1 cellular context compared by ENCODE assay signal in genomic region chr7:3003936-3004335, GRCh38.
TF ChIP-seq lines count a peak whose summit lies in the region.

No MANE protein-coding gene starts in this region.

TF ChIP-seq in H1, 55 proteins besides CTCF, POLR2A, EP300 and RAD21:
- TF ChIP-seq GTF2F1 (IDR thresholded peaks at IDR 0.05; ENCODE audit: borderline replicate concordance, low read depth, low read length) (no peak), ATF3 (IDR thresholded peaks at IDR 0.05; ENCODE audit: insufficient read depth, low read depth, low read length) (no peak), YY1 (IDR thresholded peaks at IDR 0.05; ENCODE audit: low read depth, low read length) (no peak), POU5F1 (IDR thresholded peaks at IDR 0.05; ENCODE audit: low read depth, low read length) (no peak), TCF12 (IDR thresholded peaks at IDR 0.05; ENCODE audit: low read depth, low read length) (no peak), TAF1 (IDR thresholded peaks at IDR 0.05; ENCODE audit: low read depth, low read length) (no peak), RBBP5 (IDR thresholded peaks at IDR 0.05; ENCODE audit: borderline replicate concordance, low read depth, low read length) (no peak), CBX8 (IDR thresholded peaks at IDR 0.05; ENCODE audit: borderline replicate concordance, low read depth, low read length) (no peak), BRCA1 (IDR thresholded peaks at IDR 0.05; ENCODE audit: low read depth, low read length) (no peak), EGR1 (IDR thresholded peaks at IDR 0.05; ENCODE audit: borderline replicate concordance, low read depth, low read length) (no peak), SUZ12 (IDR thresholded peaks at IDR 0.05; ENCODE audit: low read length) (no peak)
